Comparison of ENCODE assay signal across 21 cellular contexts in the genomic region with DNA sequence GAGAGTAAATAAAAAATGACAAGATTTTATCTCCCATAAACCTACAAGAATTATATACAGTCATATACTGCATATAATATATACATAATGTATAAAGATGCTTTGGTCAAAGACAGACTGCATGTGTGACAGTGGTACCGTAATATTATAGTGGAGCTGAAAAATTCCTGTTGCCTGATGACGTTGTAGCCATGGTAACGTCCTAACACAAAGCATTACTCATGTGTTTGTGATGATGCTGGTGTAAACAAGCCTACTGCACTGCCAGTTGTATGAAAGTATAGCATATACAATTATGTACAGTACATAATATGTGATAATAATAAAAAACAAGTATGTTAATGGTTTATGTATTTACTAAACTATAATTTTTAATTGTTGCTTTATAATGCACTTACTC.
DNase-seq lines count a peak whose midpoint lies in the region; ATAC-seq and TF ChIP-seq lines count a peak whose summit lies in the region.
"Had no signal": no experiment of that assay in that cellular context is flagged by ENCODE, and none has a peak within 500 bp of the region (broad histone marks: within the 10 kb centered on the region; RNA-seq: fewer than 3 reads in every experiment).

No MANE protein-coding gene starts in this region.

- no peaks in the 10 kb centered on the region for H3K27me3 ChIP-seq in breast epithelium
- no peaks in the 10 kb centered on the region for H3K27me3 ChIP-seq in vagina
- H3K27me3 ChIP-seq: upper lobe of left lung had no signal

- DNase-seq in MCF 10A (ENCODE audit: unreplicated experiment): peak; percentile 46
- no peak for DNase-seq in breast epithelium (ENCODE audit: low spot score in 2 of 2)
- DNase-seq in RWPE1 (ENCODE audit: low spot score): peak; percentile 17
- peak; percentile 10 for DNase-seq in fibroblast of the conjunctiva (ENCODE audit: low read depth)
- no peak for DNase-seq in stimulated activated CD4-positive, alpha-beta T cell treated with anti-CD3 and anti-CD28 coated beads, Interleukin-4, amount 100 ng/mL, for 4 hours
- no peak for DNase-seq in vagina (ENCODE audit: extremely low spot score in 2 of 2)
- no peak for DNase-seq in central memory CD4-positive, alpha-beta T cell
- DNase-seq: activated CD8-positive, alpha-beta T cell treated with anti-CD3 and anti-CD28 coated beads for 36 hours; activated naive CD8-positive, alpha-beta T cell treated with anti-CD3 and anti-CD28 coated beads, Interleukin-2, amount 10 ng/mL, durations not matched to agents 7 days and 5 days; CD4-positive, alpha-beta memory T cell; effector CD4-positive, alpha-beta T cell; foreskin fibroblast; naive B cell; NCI-H187; NCI-H526 treated with DMSO at 0.1 percent for 48 hours; stimulated activated naive CD4-positive, alpha-beta T cell; upper lobe of left lung had no signal

- TF ChIP-seq POLR2A in breast epithelium (IDR thresholded peaks at IDR 0.05): no peak
- no peak for TF ChIP-seq POLR2A in vagina (IDR thresholded peaks at IDR 0.05)

- H3K27ac ChIP-seq in breast epithelium (no peak overlapping the region), RWPE1 (no peak overlapping the region), vagina (no peak overlapping the region)
- H3K27ac ChIP-seq: upper lobe of left lung, VCaP had no signal

- CTCF ChIA-PET in MCF 10A (lab: Yijun Ruan, JAX) (no interaction called here), RWPE1 (lab: Yijun Ruan, JAX) (interaction anchor here (0.6 kb wide), 1 partner anchor 74 kb away, joined by 4 read pairs; no protein-coding TSS in a partner anchor)

- no peaks in the 10 kb centered on the region for H3K9me3 ChIP-seq in breast epithelium
- H3K9me3 ChIP-seq in vagina: no peaks in the 10 kb centered on the region
- H3K9me3 ChIP-seq: upper lobe of left lung had no signal

- POLR2A ChIA-PET in MCF 10A (lab: Yijun Ruan, JAX): interaction anchor here (0.6 kb wide), 1 partner anchor 73 kb away, joined by 4 read pairs; no protein-coding TSS in a partner anchor
- POLR2A ChIA-PET in RWPE1 (lab: Yijun Ruan, JAX; ENCODE audit: low non-redundant PET): no interaction called here

- H3K9me3 Mint-ChIP-seq in MCF 10A (ENCODE audit: unreplicated experiment): no peaks in the 10 kb centered on the region
- H3K9me3 Mint-ChIP-seq: activated CD8-positive, alpha-beta T cell treated with anti-CD3 and anti-CD28 coated beads for 36 hours; activated naive CD8-positive, alpha-beta T cell treated with anti-CD3 and anti-CD28 coated beads, Interleukin-2, amount 10 ng/mL, durations not matched to agents 7 days and 5 days; GM23338 had no signal

- no peaks in the 10 kb centered on the region for H3K27me3 Mint-ChIP-seq in MCF 10A (ENCODE audit: insufficient read depth, unreplicated experiment)
- H3K27me3 Mint-ChIP-seq: activated CD8-positive, alpha-beta T cell treated with anti-CD3 and anti-CD28 coated beads for 36 hours; activated naive CD8-positive, alpha-beta T cell treated with anti-CD3 and anti-CD28 coated beads, Interleukin-2, amount 10 ng/mL, durations not matched to agents 7 days and 5 days; naive B cell had no signal

- H3K4me3 ChIP-seq in breast epithelium (no peak overlapping the region), vagina (no peak overlapping the region)
- H3K4me3 ChIP-seq: GM23338, upper lobe of left lung had no signal

- BruUV-seq in MCF 10A (replicated peaks; lab: Mats Ljungman, UMichigan): no TSS peak

- no peaks in the 10 kb centered on the region for H3K36me3 ChIP-seq in breast epithelium
- H3K36me3 ChIP-seq in vagina: no peaks in the 10 kb centered on the region
- H3K36me3 ChIP-seq: upper lobe of left lung had no signal

- H3K4me1 ChIP-seq in breast epithelium (no peaks in the 10 kb centered on the region), vagina (no peaks in the 10 kb centered on the region)
- H3K4me1 ChIP-seq: upper lobe of left lung had no signal

- no peak overlapping the region for H3K4me3 Mint-ChIP-seq in MCF 10A (ENCODE audit: unreplicated experiment)
- H3K4me3 Mint-ChIP-seq: activated CD8-positive, alpha-beta T cell treated with anti-CD3 and anti-CD28 coated beads for 36 hours; activated naive CD8-positive, alpha-beta T cell treated with anti-CD3 and anti-CD28 coated beads, Interleukin-2, amount 10 ng/mL, durations not matched to agents 7 days and 5 days; CD4-positive, alpha-beta memory T cell; GM23338; naive B cell had no signal

- ATAC-seq in GM19035 (IDR thresholded peaks at IDR 0.05; ENCODE audit: unreplicated experiment): no peak
- ATAC-seq: activated CD8-positive, alpha-beta T cell treated with anti-CD3 and anti-CD28 coated beads for 36 hours; GM23338; Panc1 had no signal

- no peaks in the 10 kb centered on the region for H3K4me1 Mint-ChIP-seq in MCF 10A (ENCODE audit: insufficient read depth, unreplicated experiment)
- H3K4me1 Mint-ChIP-seq: activated naive CD8-positive, alpha-beta T cell treated with anti-CD3 and anti-CD28 coated beads, Interleukin-2, amount 10 ng/mL, durations not matched to agents 7 days and 5 days; CD4-positive, alpha-beta memory T cell; naive B cell had no signal

- no peak for TF ChIP-seq CTCF in MCF 10A (IDR thresholded peaks at IDR 0.05; ENCODE audit: unreplicated experiment)
- no peak for TF ChIP-seq CTCF in breast epithelium (IDR thresholded peaks at IDR 0.05)
- TF ChIP-seq CTCF in RWPE1 (conservative IDR thresholded peaks at IDR 0.05; ENCODE audit: low read depth): no peak
- TF ChIP-seq CTCF in vagina (IDR thresholded peaks at IDR 0.05): no peak

- no peaks in the 10 kb centered on the region for H3K36me3 Mint-ChIP-seq in MCF 10A (ENCODE audit: insufficient read depth, unreplicated experiment)
- H3K36me3 Mint-ChIP-seq: activated naive CD8-positive, alpha-beta T cell treated with anti-CD3 and anti-CD28 coated beads, Interleukin-2, amount 10 ng/mL, durations not matched to agents 7 days and 5 days; CD4-positive, alpha-beta memory T cell; naive B cell had no signal

- intact Hi-C loops in MCF 10A (cut with micrococcal nuclease): no loop called here
- intact Hi-C loops in breast epithelium (cut with DNase I; ENCODE audit: low total_unique reads): no loop called here
- intact Hi-C loops in vagina (cut with DNase I): loop anchor here (10.0 kb wide), 1 partner anchor 229 kb away; no protein-coding TSS in a partner anchor

- H3K27ac Mint-ChIP-seq in MCF 10A (ENCODE audit: low read depth, unreplicated experiment): no peak overlapping the region
- H3K27ac Mint-ChIP-seq: activated CD8-positive, alpha-beta T cell treated with anti-CD3 and anti-CD28 coated beads for 36 hours; activated naive CD8-positive, alpha-beta T cell treated with anti-CD3 and anti-CD28 coated beads, Interleukin-2, amount 10 ng/mL, durations not matched to agents 7 days and 5 days; CD4-positive, alpha-beta memory T cell; GM23338; naive B cell had no signal

Comparison
In these comparisons a context has a peak if more than half of its experiments do, and no peak if none do; other contexts are left out.
1. DNase-seq: peak in MCF 10A (single experiment), RWPE1 (single experiment) and fibroblast of the conjunctiva (single experiment); none in breast epithelium (0 of 2), stimulated activated CD4-positive, alpha-beta T cell treated with anti-CD3 and anti-CD28 coated beads, Interleukin-4, amount 100 ng/mL, for 4 hours (0 of 2), vagina (0 of 2) and central memory CD4-positive, alpha-beta T cell (single experiment).